Comparison of ENCODE assay signal across 1 cellular context in the genomic region with DNA sequence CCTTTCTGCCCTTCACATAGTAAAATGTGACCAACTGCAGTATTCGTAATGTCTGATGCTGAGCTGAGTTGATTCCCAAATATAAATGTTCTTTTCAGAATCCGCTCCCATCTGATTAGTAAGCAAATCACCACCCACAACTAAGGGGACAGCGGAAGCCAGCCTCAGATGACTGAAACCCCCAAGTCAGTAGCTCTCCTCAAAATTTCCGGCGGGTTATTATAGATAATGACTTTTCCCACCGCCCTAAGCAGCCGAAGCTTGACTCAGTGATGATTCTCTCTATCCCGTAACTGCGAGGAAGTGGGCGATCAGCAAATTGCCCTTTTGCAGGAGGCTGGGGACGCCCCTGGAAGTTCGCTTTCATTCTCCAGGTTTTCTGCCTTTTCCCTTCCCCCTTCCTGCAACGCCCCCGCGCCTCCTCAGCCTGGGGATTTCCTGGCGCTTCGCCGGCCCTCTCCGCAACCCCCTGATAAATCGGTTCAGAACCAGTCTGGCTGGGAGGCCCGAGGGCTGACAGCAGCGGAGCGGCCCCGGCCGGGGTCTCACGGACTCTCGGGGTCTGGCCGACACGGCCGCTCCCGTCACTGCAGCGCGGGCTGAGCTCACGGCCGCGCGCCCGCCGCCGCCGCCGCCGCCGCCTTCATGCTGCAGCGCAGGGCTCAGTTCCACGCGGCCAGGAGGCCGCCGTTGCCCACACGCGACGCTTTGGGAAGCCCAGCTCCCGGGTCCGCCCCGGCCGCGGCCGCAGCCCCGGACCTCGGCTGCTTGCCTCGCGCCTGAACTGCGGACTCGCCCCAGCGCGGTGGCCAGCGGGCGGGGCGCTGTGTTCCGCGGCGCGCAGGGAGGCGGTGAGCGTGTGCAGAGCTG.
TF ChIP-seq lines count a peak whose summit lies in the region.

TSS of gene LRFN5 (plus strand) at position 628 of the 870 bp plus-strand sequence.

TF ChIP-seq in SK-N-SH treated with all-trans-retinoic acid at 6 μM for 48 hours, 23 proteins besides CTCF, POLR2A, EP300 and RAD21 (continued from another document):
- TF ChIP-seq, protein P1, sequence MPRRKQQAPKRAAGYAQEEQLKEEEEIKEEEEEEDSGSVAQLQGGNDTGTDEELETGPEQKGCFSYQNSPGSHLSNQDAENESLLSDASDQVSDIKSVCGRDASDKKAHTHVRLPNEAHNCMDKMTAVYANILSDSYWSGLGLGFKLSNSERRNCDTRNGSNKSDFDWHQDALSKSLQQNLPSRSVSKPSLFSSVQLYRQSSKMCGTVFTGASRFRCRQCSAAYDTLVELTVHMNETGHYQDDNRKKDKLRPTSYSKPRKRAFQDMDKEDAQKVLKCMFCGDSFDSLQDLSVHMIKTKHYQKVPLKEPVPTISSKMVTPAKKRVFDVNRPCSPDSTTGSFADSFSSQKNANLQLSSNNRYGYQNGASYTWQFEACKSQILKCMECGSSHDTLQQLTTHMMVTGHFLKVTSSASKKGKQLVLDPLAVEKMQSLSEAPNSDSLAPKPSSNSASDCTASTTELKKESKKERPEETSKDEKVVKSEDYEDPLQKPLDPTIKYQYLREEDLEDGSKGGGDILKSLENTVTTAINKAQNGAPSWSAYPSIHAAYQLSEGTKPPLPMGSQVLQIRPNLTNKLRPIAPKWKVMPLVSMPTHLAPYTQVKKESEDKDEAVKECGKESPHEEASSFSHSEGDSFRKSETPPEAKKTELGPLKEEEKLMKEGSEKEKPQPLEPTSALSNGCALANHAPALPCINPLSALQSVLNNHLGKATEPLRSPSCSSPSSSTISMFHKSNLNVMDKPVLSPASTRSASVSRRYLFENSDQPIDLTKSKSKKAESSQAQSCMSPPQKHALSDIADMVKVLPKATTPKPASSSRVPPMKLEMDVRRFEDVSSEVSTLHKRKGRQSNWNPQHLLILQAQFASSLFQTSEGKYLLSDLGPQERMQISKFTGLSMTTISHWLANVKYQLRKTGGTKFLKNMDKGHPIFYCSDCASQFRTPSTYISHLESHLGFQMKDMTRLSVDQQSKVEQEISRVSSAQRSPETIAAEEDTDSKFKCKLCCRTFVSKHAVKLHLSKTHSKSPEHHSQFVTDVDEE (CRISPR knock-in tag; IDR thresholded peaks at IDR 0.05) = no peak
- TF ChIP-seq PPARA (CRISPR knock-in tag; IDR thresholded peaks at IDR 0.05; ENCODE audit: borderline replicate concordance) (no peak), ZNF8 (CRISPR knock-in tag; IDR thresholded peaks at IDR 0.05) (no peak), SNAI2 (CRISPR knock-in tag; IDR thresholded peaks at IDR 0.05) (no peak), ZC3H10 (CRISPR knock-in tag; IDR thresholded peaks at IDR 0.05) (no peak), ESRRG (CRISPR knock-in tag; IDR thresholded peaks at IDR 0.05) (no peak), PATZ1 (CRISPR knock-in tag; IDR thresholded peaks at IDR 0.05; ENCODE audit: borderline replicate concordance) (no peak), TOX (CRISPR knock-in tag; IDR thresholded peaks at IDR 0.05; ENCODE audit: borderline replicate concordance) (no peak), ISL1 (CRISPR knock-in tag; IDR thresholded peaks at IDR 0.05) (no peak)
- TF ChIP-seq, protein P2, sequence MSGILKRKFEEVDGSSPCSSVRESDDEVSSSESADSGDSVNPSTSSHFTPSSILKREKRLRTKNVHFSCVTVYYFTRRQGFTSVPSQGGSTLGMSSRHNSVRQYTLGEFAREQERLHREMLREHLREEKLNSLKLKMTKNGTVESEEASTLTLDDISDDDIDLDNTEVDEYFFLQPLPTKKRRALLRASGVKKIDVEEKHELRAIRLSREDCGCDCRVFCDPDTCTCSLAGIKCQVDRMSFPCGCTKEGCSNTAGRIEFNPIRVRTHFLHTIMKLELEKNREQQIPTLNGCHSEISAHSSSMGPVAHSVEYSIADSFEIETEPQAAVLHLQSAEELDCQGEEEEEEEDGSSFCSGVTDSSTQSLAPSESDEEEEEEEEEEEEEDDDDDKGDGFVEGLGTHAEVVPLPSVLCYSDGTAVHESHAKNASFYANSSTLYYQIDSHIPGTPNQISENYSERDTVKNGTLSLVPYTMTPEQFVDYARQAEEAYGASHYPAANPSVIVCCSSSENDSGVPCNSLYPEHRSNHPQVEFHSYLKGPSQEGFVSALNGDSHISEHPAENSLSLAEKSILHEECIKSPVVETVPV (CRISPR knock-in tag; IDR thresholded peaks at IDR 0.05) = no peak
- TF ChIP-seq, protein P3, sequence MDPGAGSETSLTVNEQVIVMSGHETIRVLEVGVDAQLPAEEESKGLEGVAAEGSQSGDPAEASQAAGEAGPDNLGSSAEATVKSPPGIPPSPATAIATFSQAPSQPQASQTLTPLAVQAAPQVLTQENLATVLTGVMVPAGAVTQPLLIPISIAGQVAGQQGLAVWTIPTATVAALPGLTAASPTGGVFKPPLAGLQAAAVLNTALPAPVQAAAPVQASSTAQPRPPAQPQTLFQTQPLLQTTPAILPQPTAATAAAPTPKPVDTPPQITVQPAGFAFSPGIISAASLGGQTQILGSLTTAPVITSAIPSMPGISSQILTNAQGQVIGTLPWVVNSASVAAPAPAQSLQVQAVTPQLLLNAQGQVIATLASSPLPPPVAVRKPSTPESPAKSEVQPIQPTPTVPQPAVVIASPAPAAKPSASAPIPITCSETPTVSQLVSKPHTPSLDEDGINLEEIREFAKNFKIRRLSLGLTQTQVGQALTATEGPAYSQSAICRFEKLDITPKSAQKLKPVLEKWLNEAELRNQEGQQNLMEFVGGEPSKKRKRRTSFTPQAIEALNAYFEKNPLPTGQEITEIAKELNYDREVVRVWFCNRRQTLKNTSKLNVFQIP (CRISPR knock-in tag; IDR thresholded peaks at IDR 0.05; ENCODE audit: borderline replicate concordance, low read depth) = no peak
TF ChIP-seq in SK-N-SH treated with all-trans-retinoic acid at 6 μM for 48 hours: peak in this region for 0.
